Comparison of ENCODE assay signal across 34 cellular contexts in the genomic region with DNA sequence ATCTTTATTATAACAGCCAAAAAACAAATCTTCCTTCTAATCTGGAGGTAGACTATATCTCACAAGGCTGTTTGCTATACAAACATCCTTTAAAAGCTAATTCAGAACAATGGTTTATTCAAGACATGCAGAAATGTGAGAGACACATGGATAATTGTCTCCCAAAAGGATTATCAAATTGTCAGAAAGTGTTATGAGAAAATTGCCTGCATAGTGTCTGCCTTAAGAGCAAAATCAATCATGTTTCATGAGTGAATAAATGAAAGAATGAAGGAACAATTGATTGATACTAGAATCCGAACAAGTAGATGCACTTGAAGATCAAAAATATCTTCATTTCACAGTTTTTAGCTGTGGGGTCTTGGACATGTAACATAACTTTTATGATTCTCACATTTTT.
"Had no signal": no experiment of that assay in that cellular context is flagged by ENCODE, and none has a peak within 500 bp of the region (broad histone marks: within the 10 kb centered on the region; RNA-seq: fewer than 3 reads in every experiment).

No MANE protein-coding gene starts in this region.

- DNase-seq: Karpas-422, Kasumi-1, MG63, MM.1S, MV-4-11, NCI-H1048, NCI-H1092, NCI-H1092 treated with DMSO at 0.1 percent for 48 hours, NCI-H1105, NCI-H1105 treated with DMSO at 0.1 percent for 48 hours, NCI-H1417, NCI-H1417 treated with DMSO at 0.1 percent for 48 hours, NCI-H1436, NCI-H1436 treated with DMSO at 0.1 percent for 48 hours, NCI-H146, NCI-H1694, NCI-H1694 treated with DMSO at 0.1 percent for 48 hours, NCI-H187, NCI-H187 treated with DMSO at 0.1 percent for 48 hours, NCI-H1930, NCI-H2029, NCI-H2029 treated with DMSO at 0.1 percent for 48 hours, NCI-H2081, NCI-H2081 treated with DMSO at 0.1 percent for 48 hours, NCI-H2107, NCI-H2171, NCI-H2171 treated with DMSO at 0.1 percent for 48 hours, NCI-H2227 treated with DMSO at 0.1 percent for 48 hours, NCI-H226, NCI-H345, NCI-H446, NCI-H446 treated with DMSO at 0.1 percent for 48 hours, NCI-H510A had no signal

- H3K27ac ChIP-seq: KMS-11 had no signal

- H3K4me3 ChIP-seq: MG63 had no signal

- H3K27me3 ChIP-seq: MG63 had no signal

- H3K9ac ChIP-seq: KMS-11 had no signal

- H3K36me3 ChIP-seq: MG63 had no signal

- H3K9me3 ChIP-seq: MG63 had no signal

- H3K4me2 ChIP-seq: KMS-11 had no signal
